ENCODE assay signal across 8 cellular contexts in the genomic region with DNA sequence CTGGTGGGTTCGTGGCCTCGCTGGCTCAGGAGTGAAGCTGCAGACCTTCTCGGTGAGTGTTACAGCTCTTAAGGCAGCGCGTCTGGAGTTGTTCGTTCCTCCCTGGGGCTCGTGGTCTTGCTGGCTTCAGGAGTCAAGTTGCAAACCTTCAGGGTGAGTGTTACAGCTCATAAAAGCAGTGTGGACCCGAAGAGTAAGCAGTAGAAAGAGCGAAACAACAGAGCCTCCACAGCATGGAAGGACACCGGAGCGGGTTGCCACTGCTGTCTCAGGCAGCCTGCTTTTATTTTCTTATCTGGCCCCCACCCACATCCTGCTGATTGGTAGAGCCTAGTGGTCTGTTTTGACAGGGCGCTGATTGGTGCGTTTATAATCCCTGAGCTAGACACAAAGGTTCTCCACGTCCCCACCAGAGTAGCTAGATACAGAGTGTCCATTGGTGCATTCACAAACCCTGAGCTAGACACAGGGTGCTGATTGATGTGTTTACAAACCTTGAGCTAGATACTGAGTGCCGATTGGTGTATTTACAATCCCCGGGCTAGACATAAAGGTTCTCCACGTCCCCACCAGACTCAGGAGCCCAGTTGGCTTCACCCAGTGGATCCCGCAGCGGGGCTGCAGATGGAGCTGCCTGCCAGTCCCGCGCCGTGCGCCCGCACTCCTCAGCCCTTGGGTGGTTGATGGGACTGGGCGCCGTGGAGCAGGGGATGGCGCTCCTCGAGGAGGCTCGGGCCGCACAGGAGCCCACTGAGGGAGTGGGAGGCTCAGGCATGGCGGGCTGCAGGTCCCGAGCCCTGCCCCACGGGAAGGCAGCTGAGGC.
DNase-seq lines count a peak whose midpoint lies in the region; ATAC-seq and TF ChIP-seq lines count a peak whose summit lies in the region.
"Not testable (repeated sequence)": the region's sequence is repeated elsewhere in the genome, so short reads cannot be mapped to it uniquely, and the experiment has no call there.

No MANE protein-coding gene starts in this region.

- H3K4me1 ChIP-seq in SJCRH30; ovary (ENCODE audit: insufficient read depth): not testable (repeated sequence)
- peaks cover 47% of the 10 kb centered on the region for H3K4me1 ChIP-seq in body of pancreas

- H3K36me3 ChIP-seq in SJCRH30; body of pancreas (replicated peaks in 1 of 2; ENCODE audit: insufficient read depth in 1 of 2, low read depth in 2 of 2); ovary: not testable (repeated sequence)

- peak; percentile 74 for ATAC-seq in body of pancreas

- peak; percentile 94 to 99 (median 99) for TF ChIP-seq POLR2A in body of pancreas (IDR thresholded peaks at IDR 0.05)
- not testable (repeated sequence) for TF ChIP-seq POLR2A in ovary (IDR thresholded peaks at IDR 0.05)

- H3K9me3 Mint-ChIP-seq in stimulated activated naive CD8-positive, alpha-beta T cell treated with anti-CD3 and anti-CD28 coated beads, Interleukin-15, Interleukin-2, amounts not matched to agents 100 ng/mL and 50 ng/mL, for 24 hours, result not testable (repeated sequence)

- H3K4me1 Mint-ChIP-seq in stimulated activated naive CD8-positive, alpha-beta T cell treated with anti-CD3 and anti-CD28 coated beads, Interleukin-15, Interleukin-2, amounts not matched to agents 100 ng/mL and 50 ng/mL, for 24 hours (ENCODE audit: low read depth), result not testable (repeated sequence)

- H3K27ac Mint-ChIP-seq in stimulated activated naive CD8-positive, alpha-beta T cell treated with anti-CD3 and anti-CD28 coated beads, Interleukin-15, Interleukin-2, amounts not matched to agents 100 ng/mL and 50 ng/mL, for 24 hours, result not testable (repeated sequence)

- not testable (repeated sequence) for DNase-seq in AG04450 (ENCODE audit: low read depth, low spot score); fibroblast of villous mesenchyme (ENCODE audit: low read depth)
- peak; percentile 60 for DNase-seq in HK-2 (ENCODE audit: unreplicated experiment)
- DNase-seq in SJCRH30, result peak; percentile 70 to 76
- peak; percentile 88 to 93 (median 90) for DNase-seq in body of pancreas
- peak; percentile 56 for DNase-seq in left kidney (ENCODE audit: low read depth, low spot score)
- peak in 4 of 5 donors; percentile 9 to 42 (median 21) for DNase-seq in ovary

- TF ChIP-seq EP300 in ovary (IDR thresholded peaks at IDR 0.05), result not testable (repeated sequence)

- H3K27me3 ChIP-seq in AG04450 (ENCODE audit: control insufficient read depth, insufficient read depth, low read length); SJCRH30; body of pancreas; ovary: not testable (repeated sequence)

- POLR2A ChIA-PET in AG04450 (lab: Yijun Ruan, JAX), result not testable (repeated sequence)

- H3K36me3 Mint-ChIP-seq in stimulated activated naive CD8-positive, alpha-beta T cell treated with anti-CD3 and anti-CD28 coated beads, Interleukin-15, Interleukin-2, amounts not matched to agents 100 ng/mL and 50 ng/mL, for 24 hours (ENCODE audit: low read depth), result not testable (repeated sequence)

- H3K9me3 ChIP-seq in AG04450 (ENCODE audit: control insufficient read depth, insufficient read depth, low read length); SJCRH30 (replicated peaks); body of pancreas; ovary: not testable (repeated sequence)

- not testable (repeated sequence) for TF ChIP-seq CTCF in AG04450 (IDR thresholded peaks at IDR 0.05; ENCODE audit: low read depth, low read length); body of pancreas (IDR thresholded peaks at IDR 0.05); fibroblast of villous mesenchyme (IDR thresholded peaks at IDR 0.05; ENCODE audit: insufficient read depth, low read depth, low read length); ovary (IDR thresholded peaks at IDR 0.05)

- H3K4me3 Mint-ChIP-seq in stimulated activated naive CD8-positive, alpha-beta T cell treated with anti-CD3 and anti-CD28 coated beads, Interleukin-15, Interleukin-2, amounts not matched to agents 100 ng/mL and 50 ng/mL, for 24 hours, result peak overlapping the region; percentile 17

- intact Hi-C loops in body of pancreas (cut with DNase I); ovary (cut with DNase I): not testable (repeated sequence)

- CTCF ChIA-PET in AG04450 (lab: Charles Lee), result interaction anchor here (1.6 kb wide), 1 partner anchor 14 kb away, joined by 9 read pairs; no protein-coding TSS in a partner anchor

- not testable (repeated sequence) for H3K27ac ChIP-seq in AG04450 (ENCODE audit: low read depth, low read length); ovary
- H3K27ac ChIP-seq in SJCRH30, result peak overlapping the region; percentile 73
- H3K27ac ChIP-seq in body of pancreas, result peak overlapping the region; percentile 62 to 97 (median 84)

- H3K4me3 ChIP-seq in AG04450 (ENCODE audit: low read depth, low read length) (peak overlapping the region; percentile 7; the same call in 1 of the 2 replicates), SJCRH30 (peak overlapping the region; percentile 60), body of pancreas (peak overlapping the region; percentile 10 to 52), fibroblast of villous mesenchyme (ENCODE audit: low read depth, low read length) (peak overlapping the region; percentile 7), ovary (peak overlapping the region; percentile 34)

- 40 to 47% methylated on average over 16 to 33 of the region's 33 CpGs for WGBS in body of pancreas, 2 donors
- WGBS in ovary, 3 donors, result 55 to 76% (median 62%) methylated on average over 33 of the region's 33 CpGs

- peaks cover 45% of the 10 kb centered on the region for H3K27me3 Mint-ChIP-seq in stimulated activated naive CD8-positive, alpha-beta T cell treated with anti-CD3 and anti-CD28 coated beads, Interleukin-15, Interleukin-2, amounts not matched to agents 100 ng/mL and 50 ng/mL, for 24 hours

Comparison
In these comparisons a context has a peak if more than half of its experiments do, and no peak if none do; other contexts are left out.
1. H3K4me3 ChIP-seq: peak in every context shown above with its lines; median percentile 60 in SJCRH30; 34 in ovary; 31 in body of pancreas; 7 in AG04450; 7 in fibroblast of villous mesenchyme.